Comparison of ENCODE assay signal across 8 cellular contexts in the genomic region with DNA sequence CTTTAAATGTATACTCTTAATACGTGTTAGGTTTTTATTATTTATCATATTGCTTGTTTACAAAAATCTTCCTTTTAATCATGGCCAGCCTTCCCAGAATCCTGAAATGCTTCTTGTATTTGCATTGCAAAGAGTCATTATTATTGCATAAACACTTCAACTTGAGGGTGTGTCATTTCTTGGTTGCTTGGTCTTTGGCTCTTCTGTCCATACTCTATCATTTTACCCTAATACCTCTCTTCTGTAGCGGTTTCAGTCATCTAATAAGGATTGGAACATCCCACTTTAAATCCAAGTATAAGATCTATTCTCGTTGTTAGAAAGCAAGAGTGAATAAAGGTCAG.
DNase-seq lines count a peak whose midpoint lies in the region; ATAC-seq and TF ChIP-seq lines count a peak whose summit lies in the region.

No MANE protein-coding gene starts in this region.

- peak overlapping the region; percentile 79 for H3K27ac ChIP-seq in RWPE1
- H3K27ac ChIP-seq in tibial artery, result peak overlapping the region; percentile 71 to 77

- no peak for TF ChIP-seq CTCF in RWPE1 (conservative IDR thresholded peaks at IDR 0.05; ENCODE audit: low read depth)
- no peak for TF ChIP-seq CTCF in tibial artery (IDR thresholded peaks at IDR 0.05)

- POLR2A ChIA-PET in RWPE1 (lab: Yijun Ruan, JAX; ENCODE audit: low non-redundant PET), result interaction anchor here (0.6 kb wide), 2 partner anchors 17 to 51 kb away, joined by 3 read pairs; no protein-coding TSS in a partner anchor

- peaks cover 9% of the 10 kb centered on the region for H3K4me1 ChIP-seq in iPS-15b (ENCODE audit: control insufficient read depth, insufficient read depth, low read length)
- H3K4me1 ChIP-seq in tibial artery, result peaks cover 0 to 23% (median 11%) of the 10 kb centered on the region in 4 donors

- H3K9ac ChIP-seq in iPS-15b (ENCODE audit: low read depth, low read length), result no peak overlapping the region

- H3K27me3 ChIP-seq in iPS-15b (ENCODE audit: control insufficient read depth, insufficient read depth, low read length) (no peaks in the 10 kb centered on the region), tibial artery (no peaks in the 10 kb centered on the region)

- CTCF ChIA-PET in RWPE1 (lab: Yijun Ruan, JAX), result interaction anchor here (0.7 kb wide), 1 partner anchor 944 kb away, joined by 3 read pairs; no protein-coding TSS in a partner anchor

- peak; percentile 68 for DNase-seq in NCI-H510A treated with DMSO at 0.1 percent for 48 hours (lab: John Stamatoyannopoulos, UW)
- DNase-seq in NCI-H510A (lab: John Stamatoyannopoulos, UW), result no peak
- no peak for DNase-seq in RWPE1 (ENCODE audit: low spot score)
- no peak for DNase-seq in tibial artery
- DNase-seq in HPDE6-E6E7 (ENCODE audit: extremely low spot score), result no peak
- no peak for DNase-seq in KBM-7

- no peaks in the 10 kb centered on the region for H3K36me3 ChIP-seq in iPS-15b (ENCODE audit: control insufficient read depth, insufficient read depth, low read length)
- H3K36me3 ChIP-seq in tibial artery, result no peaks in the 10 kb centered on the region

- peak overlapping the region; percentile 53 for H3K4me3 ChIP-seq in iPS-15b (ENCODE audit: low read depth, low read length)
- peak overlapping the region; percentile 58 to 59 for H3K4me3 ChIP-seq in tibial artery

- H3K9me3 ChIP-seq in iPS-15b (ENCODE audit: control insufficient read depth, insufficient read depth, low read length) (no peaks in the 10 kb centered on the region), tibial artery (no peaks in the 10 kb centered on the region)

- intact Hi-C loops in tibial artery (cut with DNase I; ENCODE audit: low total_unique reads), result no loop called here

- in situ Hi-C loops in KBM-7 (cut with MboI; ENCODE audit: low pct_unique_long_range_greater_than_20kb, low sequenced_read_pairs), result loop anchor here (25.0 kb wide), 1 partner anchor 188 kb away; the partner anchor contains the start of gene CACYBP

- no peak for ATAC-seq in GM19467 (IDR thresholded peaks at IDR 0.05; ENCODE audit: unreplicated experiment)
